8 cellular contexts compared by ENCODE assay signal in genomic region chr16:29808219-29808900, GRCh38. TPM values are rescaled to one million over a fixed set of nuclear protein-coding genes. Genes with fewer than 3 reads are reported as not detected.
DNase-seq lines count a peak whose midpoint lies in the region; ATAC-seq lines count a peak whose summit lies in the region.

No MANE protein-coding gene starts in this region.

- H3K36me3 Mint-ChIP-seq in activated T-cell treated with anti-CD3 and anti-CD28 coated beads, Interleukin-2, amount 50 U/mL, for 72 hours (ENCODE audit: insufficient read depth in 2 of 2), result peaks cover 13 to 25% of the 10 kb centered on the region in 2 donors

- no peak overlapping the region for H3K27ac ChIP-seq in iPS DF 6.9 (ENCODE audit: low read length)

- H3K4me3 Mint-ChIP-seq in activated T-cell treated with anti-CD3 and anti-CD28 coated beads, Interleukin-2, amount 50 U/mL, for 72 hours, result peak overlapping the region; percentile 87 to 95
- H3K4me3 Mint-ChIP-seq in stimulated activated naive CD8-positive, alpha-beta T cell treated with anti-CD3 and anti-CD28 coated beads, Interleukin-15, amount 100 ng/mL, for 72 hours, result peak overlapping the region; percentile 88 to 89

- no CpG with 5 or more reads among the region's 25 CpGs for WGBS in iPS DF 6.9 (ENCODE audit: insufficient coverage, insufficient read length)

- peaks cover 10% of the 10 kb centered on the region for H3K4me1 ChIP-seq in iPS DF 6.9 (ENCODE audit: control insufficient read depth, insufficient read depth, low read length)

- peak overlapping the region; percentile 50; the same call in 1 of the 2 replicates for H3K4me3 ChIP-seq in iPS DF 6.9 (ENCODE audit: low read length)

- no peaks in the 10 kb centered on the region for H3K9me3 ChIP-seq in iPS DF 6.9 (ENCODE audit: control insufficient read depth, insufficient read depth, low read length)

- peaks cover 69% of the 10 kb centered on the region for H3K4me1 Mint-ChIP-seq in activated T-cell treated with anti-CD3 and anti-CD28 coated beads, Interleukin-2, amount 50 U/mL, for 72 hours (ENCODE audit: low read depth)
- peaks cover 74% of the 10 kb centered on the region for H3K4me1 Mint-ChIP-seq in stimulated activated naive CD8-positive, alpha-beta T cell treated with anti-CD3 and anti-CD28 coated beads, Interleukin-15, amount 100 ng/mL, for 72 hours

- DNase-seq in activated CD4-positive, alpha-beta T cell treated with anti-CD3 and anti-CD28 coated beads for 48 hours, result peak; percentile 58
- no peak for DNase-seq in activated CD4-positive, alpha-beta T cell treated with anti-CD3 and anti-CD28 coated beads for 4 hours
- DNase-seq in activated T-cell treated with anti-CD3 and anti-CD28 coated beads, Interleukin-2, amount 50 U/mL, for 72 hours, result peak; percentile 32 to 37
- DNase-seq in iPS DF 6.9 (ENCODE audit: low read depth, low spot score) (no peak), dermis blood vessel endothelial cell (no peak), NCI-H187 treated with DMSO at 0.1 percent for 48 hours (lab: John Stamatoyannopoulos, UW) (no peak)
- peak in 1 of 2 donors; percentile 33 for DNase-seq in stimulated activated naive CD8-positive, alpha-beta T cell treated with anti-CD3 and anti-CD28 coated beads, Interleukin-15, amount 100 ng/mL, for 72 hours

- H3K36me3 ChIP-seq in iPS DF 6.9 (ENCODE audit: control insufficient read depth, insufficient read depth, low read length), result peaks cover 16% of the 10 kb centered on the region

- ATAC-seq in activated T-cell treated with anti-CD3 and anti-CD28 coated beads, Interleukin-2, amount 50 U/mL, for 72 hours (replicated peaks in 1 of 2), result peak; percentile 6 to 16
- peak; percentile 32 for ATAC-seq in stimulated activated naive CD8-positive, alpha-beta T cell treated with anti-CD3 and anti-CD28 coated beads, Interleukin-15, amount 100 ng/mL, for 72 hours
- no peak for ATAC-seq in HG03378 (IDR thresholded peaks at IDR 0.05; ENCODE audit: unreplicated experiment)

- no peaks in the 10 kb centered on the region for H3K27me3 Mint-ChIP-seq in activated T-cell treated with anti-CD3 and anti-CD28 coated beads, Interleukin-2, amount 50 U/mL, for 72 hours (ENCODE audit: low read depth)
- H3K27me3 Mint-ChIP-seq in stimulated activated naive CD8-positive, alpha-beta T cell treated with anti-CD3 and anti-CD28 coated beads, Interleukin-15, amount 100 ng/mL, for 72 hours, result peaks cover 13% of the 10 kb centered on the region

- peak overlapping the region; percentile 91 for H3K27ac Mint-ChIP-seq in activated T-cell treated with anti-CD3 and anti-CD28 coated beads, Interleukin-2, amount 50 U/mL, for 72 hours
- H3K27ac Mint-ChIP-seq in stimulated activated naive CD8-positive, alpha-beta T cell treated with anti-CD3 and anti-CD28 coated beads, Interleukin-15, amount 100 ng/mL, for 72 hours, result peak overlapping the region; percentile 75 to 91

- H3K9me3 Mint-ChIP-seq in activated T-cell treated with anti-CD3 and anti-CD28 coated beads, Interleukin-2, amount 50 U/mL, for 72 hours, result no peaks in the 10 kb centered on the region
- no peaks in the 10 kb centered on the region for H3K9me3 Mint-ChIP-seq in stimulated activated naive CD8-positive, alpha-beta T cell treated with anti-CD3 and anti-CD28 coated beads, Interleukin-15, amount 100 ng/mL, for 72 hours

- H3K27me3 ChIP-seq in iPS DF 6.9 (ENCODE audit: control insufficient read depth, insufficient read depth, low read length), result no peaks in the 10 kb centered on the region

RNA-seq across cellular contexts. Expression of gene MAZ, which starts 2.0 kb away (rescaled TPM):
- total RNA-seq in activated T-cell treated with anti-CD3 and anti-CD28 coated beads, Interleukin-2, amount 50 U/mL, for 72 hours, result 100 to 1,000 TPM; 266 to 329 TPM
- total RNA-seq in dermis blood vessel endothelial cell, result 130 and 265 TPM in 2 replicates

RNA-seq across cellular contexts. Expression of gene PRRT2, which starts 3.6 kb away (rescaled TPM):
- 1 to 10 TPM; 2.4 to 2.8 TPM for total RNA-seq in activated T-cell treated with anti-CD3 and anti-CD28 coated beads, Interleukin-2, amount 50 U/mL, for 72 hours
- 0.68 TPM in 1 of 2 replicates, not detected in the other for total RNA-seq in dermis blood vessel endothelial cell

RNA-seq across cellular contexts. Expression of gene PAGR1, which starts 7.6 kb away (rescaled TPM):
- total RNA-seq in activated T-cell treated with anti-CD3 and anti-CD28 coated beads, Interleukin-2, amount 50 U/mL, for 72 hours, result 10 to 100 TPM; 14.8 to 17.8 TPM
- total RNA-seq in dermis blood vessel endothelial cell, result 23.5 and 30.1 TPM in 2 replicates

RNA-seq across cellular contexts. Expression of gene MVP, which starts 11.9 kb away (rescaled TPM):
- total RNA-seq in activated T-cell treated with anti-CD3 and anti-CD28 coated beads, Interleukin-2, amount 50 U/mL, for 72 hours, result 100 to 1,000 TPM; 148 to 161 TPM
- 222 and 262 TPM in 2 replicates for total RNA-seq in dermis blood vessel endothelial cell

RNA-seq across cellular contexts. Expression of gene KIF22, which starts 17.8 kb away (rescaled TPM):
- total RNA-seq in activated T-cell treated with anti-CD3 and anti-CD28 coated beads, Interleukin-2, amount 50 U/mL, for 72 hours, result 100 to 1,000 TPM; 153 to 180 TPM
- total RNA-seq in dermis blood vessel endothelial cell, result 26.7 and 76.9 TPM in 2 replicates

Comparison
In these comparisons a context has a peak if more than half of its experiments do, and no peak if none do; other contexts are left out.
1. DNase-seq: peak in activated CD4-positive, alpha-beta T cell treated with anti-CD3 and anti-CD28 coated beads for 48 hours (single experiment) and activated T-cell treated with anti-CD3 and anti-CD28 coated beads, Interleukin-2, amount 50 U/mL, for 72 hours (2 of 2); none in activated CD4-positive, alpha-beta T cell treated with anti-CD3 and anti-CD28 coated beads for 4 hours (0 of 2), iPS DF 6.9 (single experiment), dermis blood vessel endothelial cell (single experiment) and NCI-H187 treated with DMSO at 0.1 percent for 48 hours (single experiment).